Comparison of ENCODE assay signal across 35 cellular contexts in genomic region chr1:96464159-96464558, GRCh38.
"Had no signal": no experiment of that assay in that cellular context is flagged by ENCODE, and none has a peak within 500 bp of the region (broad histone marks: within the 10 kb centered on the region; RNA-seq: fewer than 3 reads in every experiment).

No MANE protein-coding gene starts in this region.

- DNase-seq: activated B cell treated with CpG ODN at 0.5 μM for 24 hours; activated CD4-positive, alpha-beta T cell treated with anti-CD3 and anti-CD28 coated beads for 48 hours; activated CD4-positive, alpha-beta T cell treated with anti-CD3 and anti-CD28 coated beads, Interleukin-2, amount 50 U/mL, for 1 hour; activated CD4-positive, alpha-beta T cell treated with anti-CD3 and anti-CD28 coated beads, Interleukin-2, amount 50 U/mL, for 48 hours; activated CD8-positive, alpha-beta memory T cell treated with anti-CD3 and anti-CD28 coated beads for 24 hours; activated CD8-positive, alpha-beta T cell treated with anti-CD3 and anti-CD28 coated beads for 36 hours; activated effector memory CD4-positive, alpha-beta T cell treated with Interleukin-2 at 50 U/mL for 16 hours; activated gamma-delta T cell treated with Interleukin-2 at 50 U/mL for 16 hours; activated naive CD4-positive, alpha-beta T cell treated with anti-CD3 and anti-CD28 coated beads, Interleukin-2, amount 50 U/mL, for 16 hours; activated naive CD4-positive, alpha-beta T cell treated with Interleukin-2 at 50 U/mL for 16 hours; activated T-cell treated with anti-CD3 and anti-CD28 coated beads, Interleukin-2, amount 50 U/mL, for 4 hours; amniotic stem cell; anterior cingulate cortex; body of pancreas; central memory CD4-positive, alpha-beta T cell; cerebellar nuclear complex; colonic mucosa; effector CD8-positive, alpha-beta T cell; esophagus squamous epithelium; foreskin fibroblast; head of caudate nucleus; T-helper 17 cell; T1000; WERI-Rb-1 had no signal

- H3K27ac ChIP-seq: body of pancreas, breast epithelium, cardiac muscle cell, colonic mucosa, epithelial cell of prostate, esophagus squamous epithelium, WERI-Rb-1 had no signal

- H3K36me3 ChIP-seq: breast epithelium, cardiac muscle cell, colonic mucosa, esophagus squamous epithelium, WERI-Rb-1 had no signal

- H3K27me3 ChIP-seq: body of pancreas, breast epithelium, cardiac muscle cell, colonic mucosa, esophagus squamous epithelium had no signal

- FAIRE-seq: astrocyte, endometrium, endothelial cell of umbilical vein, frontal cortex had no signal

- H3K4me3 ChIP-seq: body of pancreas, breast epithelium, cardiac muscle cell, colonic mucosa, esophagus squamous epithelium had no signal

- H3K9me3 Mint-ChIP-seq: activated T-helper 17 cell treated with anti-CD3 and anti-CD28 coated beads, Interleukin-2, amount 50 U/mL, for 72 hours; T-helper 2 cell treated with Interferon-gamma antibody and Interleukin-4, amounts not matched to agents 5 μg/mL and 100 μg/mL, for 36 hours had no signal

- H3K36me3 Mint-ChIP-seq: activated naive CD8-positive, alpha-beta T cell had no signal

- H3K4me1 ChIP-seq: body of pancreas, breast epithelium, colonic mucosa, esophagus squamous epithelium had no signal

- H3K9me3 ChIP-seq: body of pancreas, breast epithelium, colonic mucosa, esophagus squamous epithelium had no signal

- H3K27ac Mint-ChIP-seq: activated B cell treated with CpG ODN at 0.5 μM for 24 hours; activated CD8-positive, alpha-beta T cell treated with anti-CD3 and anti-CD28 coated beads for 36 hours; activated naive CD8-positive, alpha-beta T cell; activated T-helper 17 cell treated with anti-CD3 and anti-CD28 coated beads, Interleukin-2, amount 50 U/mL, for 72 hours; T-helper 17 cell; T-helper 2 cell treated with Interferon-gamma antibody and Interleukin-4, amounts not matched to agents 5 μg/mL and 100 μg/mL, for 36 hours had no signal

- H3K4me1 Mint-ChIP-seq: activated B cell treated with CpG ODN at 0.5 μM for 24 hours; activated T-helper 17 cell treated with anti-CD3 and anti-CD28 coated beads, Interleukin-2, amount 50 U/mL, for 72 hours; T-helper 17 cell had no signal

- H3K27me3 Mint-ChIP-seq: activated B cell treated with CpG ODN at 0.5 μM for 24 hours; activated CD8-positive, alpha-beta T cell treated with anti-CD3 and anti-CD28 coated beads for 36 hours; activated T-helper 17 cell treated with anti-CD3 and anti-CD28 coated beads, Interleukin-2, amount 50 U/mL, for 72 hours; T-helper 17 cell had no signal

- H3K4me3 Mint-ChIP-seq: activated B cell treated with CpG ODN at 0.5 μM for 24 hours; activated CD8-positive, alpha-beta T cell treated with anti-CD3 and anti-CD28 coated beads for 36 hours; activated naive CD8-positive, alpha-beta T cell; activated T-cell treated with anti-CD3 and anti-CD28 coated beads, Interleukin-2, amount 50 U/mL, for 4 hours; activated T-helper 17 cell treated with anti-CD3 and anti-CD28 coated beads, Interleukin-2, amount 50 U/mL, for 72 hours; T-helper 17 cell; T-helper 2 cell treated with Interferon-gamma antibody and Interleukin-4, amounts not matched to agents 5 μg/mL and 100 μg/mL, for 36 hours had no signal

- ATAC-seq: activated CD4-positive, CD25-positive, alpha-beta regulatory T cell treated with anti-CD3 and anti-CD28 coated beads, Interleukin-2, amount 50 U/mL, for 24 hours; activated CD8-positive, alpha-beta T cell treated with anti-CD3 and anti-CD28 coated beads for 36 hours; activated T-cell treated with anti-CD3 and anti-CD28 coated beads, Interleukin-2, amount 50 U/mL, for 4 hours; activated T-helper 17 cell treated with anti-CD3 and anti-CD28 coated beads, Interleukin-2, amount 50 U/mL, for 72 hours; body of pancreas; T-helper 17 cell had no signal
